19 cellular contexts compared by ENCODE assay signal in the genomic region with DNA sequence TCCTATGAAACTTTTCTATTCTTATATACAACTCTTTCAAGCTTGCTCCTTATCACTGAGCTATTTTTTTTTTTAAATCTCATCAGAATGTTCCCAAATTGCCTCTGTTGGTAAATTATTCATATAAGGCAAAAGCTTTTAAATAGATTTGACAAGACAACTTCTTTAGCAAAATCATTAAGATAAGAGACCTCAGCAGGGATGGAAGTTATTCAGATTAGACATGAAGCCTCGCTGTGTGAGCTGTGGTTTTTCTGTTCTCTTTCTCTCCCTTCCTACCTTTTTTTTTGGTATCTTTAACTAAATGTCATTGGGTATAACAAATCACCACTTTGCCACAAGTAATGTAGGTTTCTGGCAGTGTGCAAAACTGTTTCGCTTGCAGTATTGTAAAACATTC.
"Had no signal": no experiment of that assay in that cellular context is flagged by ENCODE, and none has a peak within 500 bp of the region (broad histone marks: within the 10 kb centered on the region; RNA-seq: fewer than 3 reads in every experiment).

No MANE protein-coding gene starts in this region.

- H3K36me3 ChIP-seq: gastroesophageal sphincter, heart left ventricle, left lung, sigmoid colon, suprapubic skin had no signal

- DNase-seq: dorsolateral prefrontal cortex; effector CD4-positive, alpha-beta T cell; heart left ventricle; hippocampal formation; left cardiac atrium; left lung; mesenchymal stem cell; midbrain; naive thymus-derived CD4-positive, alpha-beta T cell; nucleus accumbens; psoas muscle; right cardiac atrium; sigmoid colon; stimulated activated CD4-positive, alpha-beta T cell treated with anti-CD3 and anti-CD28 coated beads, Interleukin-15, amount 100 ng/mL, for 24 hours; stimulated activated CD4-positive, alpha-beta T cell treated with anti-CD3 and anti-CD28 coated beads, Interleukin-2, amount 100 ng/mL, for 48 hours; stimulated activated naive B cell treated with anti-CD40 and anti-IgM and Interleukin-4, amounts not matched to agents 10 μg/mL and 1 μg/mL and 100 μg/mL, for 72 hours; trophoblast cell had no signal

- H3K9me3 ChIP-seq: gastroesophageal sphincter, heart left ventricle, left lung, psoas muscle, sigmoid colon, suprapubic skin had no signal

- H3K4me1 ChIP-seq: left lung, psoas muscle, suprapubic skin had no signal

- H3K4me3 ChIP-seq: dorsolateral prefrontal cortex, gastroesophageal sphincter, heart left ventricle, left lung, psoas muscle, sigmoid colon, suprapubic skin had no signal

- H3K27ac ChIP-seq: gastroesophageal sphincter, heart left ventricle, left lung, psoas muscle, sigmoid colon, suprapubic skin had no signal

- H3K27me3 ChIP-seq: dorsolateral prefrontal cortex, gastroesophageal sphincter, heart left ventricle, left lung, sigmoid colon, suprapubic skin had no signal

- ATAC-seq: gastroesophageal sphincter; heart left ventricle; left cardiac atrium; left lung; naive thymus-derived CD4-positive, alpha-beta T cell; psoas muscle; right cardiac atrium had no signal
